In genomic region chr2:18500333-18500732, GRCh38 we compare ENCODE assay signal across 19 cellular contexts.
DNase-seq lines count a peak whose midpoint lies in the region; ATAC-seq and TF ChIP-seq lines count a peak whose summit lies in the region.
"Had no signal": no experiment of that assay in that cellular context is flagged by ENCODE, and none has a peak within 500 bp of the region (broad histone marks: within the 10 kb centered on the region; RNA-seq: fewer than 3 reads in every experiment).

No MANE protein-coding gene starts in this region.

- peak; percentile 58; the same call in 2 of the 3 replicates for ATAC-seq in SK-N-SH treated with all-trans-retinoic acid at 6 μM for 48 hours
- peak; percentile 53 for ATAC-seq in omental fat pad (ENCODE audit: low FRiP score)
- no peak for ATAC-seq in HG02610 (IDR thresholded peaks at IDR 0.05; ENCODE audit: unreplicated experiment)
- ATAC-seq in HG03469 (IDR thresholded peaks at IDR 0.05; ENCODE audit: unreplicated experiment) = no peak
- ATAC-seq in GM19351 (IDR thresholded peaks at IDR 0.05; ENCODE audit: unreplicated experiment) = no peak
- ATAC-seq: activated T-helper 17 cell treated with anti-CD3 and anti-CD28 coated beads, Interleukin-2, amount 50 U/mL, for 72 hours; lower lobe of right lung; Right ventricle myocardium inferior; stimulated activated memory B cell treated with anti-CD40 and anti-IgM and Interleukin-4, amounts not matched to agents 10 μg/mL and 1 μg/mL and 100 μg/mL, for 72 hours had no signal

- TF ChIP-seq CTCF in choroid plexus epithelial cell (conservative IDR thresholded peaks at IDR 0.05; ENCODE audit: low read depth, low read length) = no peak
- no peak for TF ChIP-seq CTCF in omental fat pad (IDR thresholded peaks at IDR 0.05)

- peak; percentile 73 for DNase-seq in HCEC 1CT
- peak; percentile 97 for DNase-seq in choroid plexus epithelial cell (ENCODE audit: low read depth)
- no peak for DNase-seq in omental fat pad (ENCODE audit: low spot score)
- DNase-seq: activated CD4-positive, alpha-beta T cell treated with anti-CD3 and anti-CD28 coated beads for 1 hour; adrenal gland; endodermal cell; GOT3; lower lobe of right lung; naive B cell; NCI-H345; stimulated activated CD4-positive, alpha-beta T cell treated with anti-CD3 and anti-CD28 coated beads, Interleukin-12 subunit alpha, Interleukin-12 subunit beta, amount 100 ng/mL, for 4 hours; thyroid gland had no signal

- H3K4me3 ChIP-seq in choroid plexus epithelial cell (ENCODE audit: low read depth, low read length) = no peak overlapping the region
- H3K4me3 ChIP-seq: adrenal gland, lower lobe of right lung, thyroid gland had no signal

TF ChIP-seq in SK-N-SH treated with all-trans-retinoic acid at 6 μM for 48 hours, 23 proteins besides CTCF, POLR2A, EP300 and RAD21:
- TF ChIP-seq ZFP3 (CRISPR knock-in tag; IDR thresholded peaks at IDR 0.05) (no peak), TSHZ2 (CRISPR knock-in tag; IDR thresholded peaks at IDR 0.05) (no peak), ZNF70 (CRISPR knock-in tag; IDR thresholded peaks at IDR 0.05) (no peak), SNAI2 (CRISPR knock-in tag; IDR thresholded peaks at IDR 0.05) (no peak), ZC3H10 (CRISPR knock-in tag; IDR thresholded peaks at IDR 0.05) (no peak), CSDC2 (CRISPR knock-in tag; IDR thresholded peaks at IDR 0.05) (no peak), TOX (CRISPR knock-in tag; IDR thresholded peaks at IDR 0.05; ENCODE audit: borderline replicate concordance) (no peak), TCF4 (CRISPR knock-in tag; IDR thresholded peaks at IDR 0.05; ENCODE audit: borderline replicate concordance) (no peak), CSRNP3 (CRISPR knock-in tag; IDR thresholded peaks at IDR 0.05) (no peak)

Comparison
In these comparisons a context has a peak if more than half of its experiments do, and no peak if none do; other contexts are left out.
1. ATAC-seq: peak in SK-N-SH treated with all-trans-retinoic acid at 6 μM for 48 hours (single experiment) and omental fat pad (single experiment); none in HG02610 (single experiment), HG03469 (single experiment) and GM19351 (single experiment).